ENCODE assay signal across 26 cellular contexts in the genomic region with DNA sequence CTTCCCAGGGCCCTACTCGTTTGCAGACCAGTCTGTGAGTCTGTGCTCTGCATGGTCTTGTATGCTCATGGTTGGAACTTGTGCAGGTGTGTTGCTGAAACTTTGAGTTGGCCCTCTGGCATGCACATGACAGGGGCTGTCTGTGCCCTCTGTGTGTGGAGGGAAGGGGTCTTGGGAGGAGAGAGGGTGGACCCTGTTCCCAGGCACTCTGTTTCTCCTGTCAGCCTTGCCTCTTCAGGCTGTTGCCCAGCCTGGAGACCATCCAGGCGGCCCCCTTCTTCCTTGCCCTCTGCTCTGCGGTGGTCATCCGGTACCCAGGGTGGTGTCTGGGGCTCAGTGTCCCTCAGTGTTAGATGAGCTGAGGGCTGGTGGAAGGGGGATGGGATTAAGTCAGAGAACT. TPM values are rescaled to one million over a fixed set of nuclear protein-coding genes. Genes with fewer than 3 reads are reported as not detected.
A peak's percentile ranks its signal among the peaks of the same experiment; 100 is the strongest.
DNase-seq lines count a peak whose midpoint lies in the region; ATAC-seq, FAIRE-seq and TF ChIP-seq lines count a peak whose summit lies in the region.
"Had no signal": no experiment of that assay in that cellular context is flagged by ENCODE, and none has a peak within 500 bp of the region (broad histone marks: within the 10 kb centered on the region; RNA-seq: fewer than 3 reads in every experiment).

No MANE protein-coding gene starts in this region.

- peaks cover 10% of the 10 kb centered on the region for H3K36me3 Mint-ChIP-seq in activated CD4-positive, alpha-beta T cell treated with anti-CD3 and anti-CD28 coated beads for 36 hours (ENCODE audit: low read depth)
- no peaks in the 10 kb centered on the region for H3K36me3 Mint-ChIP-seq in Calu3 (ENCODE audit: insufficient read depth, unreplicated experiment)
- peaks cover 17% of the 10 kb centered on the region for H3K36me3 Mint-ChIP-seq in WTC11
- H3K36me3 Mint-ChIP-seq in natural killer cell: no peaks in the 10 kb centered on the region
- H3K36me3 Mint-ChIP-seq: IgD-negative memory B cell had no signal

- intact Hi-C loops in activated CD4-positive, alpha-beta T cell treated with anti-CD3 and anti-CD28 coated beads for 36 hours (cut with DNase I, micrococcal nuclease): no loop called here
- intact Hi-C loops in Calu3 (cut with micrococcal nuclease; ENCODE audit: unreplicated experiment) (no loop called here), natural killer cell (cut with micrococcal nuclease) (no loop called here)

- CTCF ChIA-PET in activated CD4-positive, alpha-beta T cell treated with anti-CD3 and anti-CD28 coated beads for 36 hours (lab: Charles Lee): no interaction called here
- CTCF ChIA-PET in Calu3 (lab: Charles Lee) (no interaction called here), WTC11 (lab: Charles Lee) (no interaction called here)

- POLR2A ChIA-PET in activated CD4-positive, alpha-beta T cell treated with anti-CD3 and anti-CD28 coated beads for 36 hours (lab: Charles Lee): no interaction called here
- POLR2A ChIA-PET in WTC11 (lab: Charles Lee): no interaction called here

- H3K4me3 Mint-ChIP-seq in activated CD4-positive, alpha-beta T cell treated with anti-CD3 and anti-CD28 coated beads for 36 hours: no peak overlapping the region
- no peak overlapping the region for H3K4me3 Mint-ChIP-seq in Calu3 (ENCODE audit: low read depth, unreplicated experiment)
- H3K4me3 Mint-ChIP-seq in WTC11: no peak overlapping the region
- no peak overlapping the region for H3K4me3 Mint-ChIP-seq in natural killer cell
- H3K4me3 Mint-ChIP-seq: IgD-negative memory B cell had no signal

- no peak for FAIRE-seq in HTR-8/SVneo (lab: Jason Lieb, UNC)
- FAIRE-seq: astrocyte, endometrium, H54 had no signal

- no peaks in the 10 kb centered on the region for H3K9me3 Mint-ChIP-seq in activated CD4-positive, alpha-beta T cell treated with anti-CD3 and anti-CD28 coated beads for 36 hours (ENCODE audit: low read depth)
- H3K9me3 Mint-ChIP-seq in Calu3 (ENCODE audit: low read depth, unreplicated experiment): no peaks in the 10 kb centered on the region
- H3K9me3 Mint-ChIP-seq in WTC11: peaks cover 14% of the 10 kb centered on the region
- H3K9me3 Mint-ChIP-seq in natural killer cell: no peaks in the 10 kb centered on the region

- no peak for TF ChIP-seq CTCF in Calu3 (IDR thresholded peaks at IDR 0.05; ENCODE audit: unreplicated experiment)
- TF ChIP-seq CTCF in WTC11 (IDR thresholded peaks at IDR 0.05): no peak
- TF ChIP-seq CTCF in natural killer cell (IDR thresholded peaks at IDR 0.05): no peak

- no TSS peak for BruUV-seq in Calu3 (replicated peaks; lab: Mats Ljungman, UMichigan)

- H3K27me3 Mint-ChIP-seq in activated CD4-positive, alpha-beta T cell treated with anti-CD3 and anti-CD28 coated beads for 36 hours: no peaks in the 10 kb centered on the region
- H3K27me3 Mint-ChIP-seq in Calu3 (ENCODE audit: unreplicated experiment) (no peaks in the 10 kb centered on the region), WTC11 (ENCODE audit: low read depth) (no peaks in the 10 kb centered on the region), natural killer cell (ENCODE audit: low read depth in 2 of 2) (no peaks in the 10 kb centered on the region)
- H3K27me3 Mint-ChIP-seq: IgD-negative memory B cell had no signal

- no peak for ATAC-seq in activated CD4-positive, alpha-beta T cell treated with anti-CD3 and anti-CD28 coated beads for 36 hours
- ATAC-seq in WTC11 (no peak), natural killer cell (no peak), HG03520 (IDR thresholded peaks at IDR 0.05; ENCODE audit: unreplicated experiment) (no peak), HG03571 (IDR thresholded peaks at IDR 0.05; ENCODE audit: unreplicated experiment) (no peak)
- ATAC-seq: activated CD4-positive, CD25-positive, alpha-beta regulatory T cell treated with anti-CD3 and anti-CD28 coated beads, Interleukin-2, amount 50 U/mL, for 24 hours; gastroesophageal sphincter; mucosa of descending colon; Right ventricle myocardium inferior had no signal

- peaks cover 69% of the 10 kb centered on the region for H3K4me1 Mint-ChIP-seq in activated CD4-positive, alpha-beta T cell treated with anti-CD3 and anti-CD28 coated beads for 36 hours
- H3K4me1 Mint-ChIP-seq in Calu3 (ENCODE audit: low read depth, unreplicated experiment) (peaks cover 6% of the 10 kb centered on the region), WTC11 (peaks cover 47% of the 10 kb centered on the region), natural killer cell (peaks cover 40 to 59% of the 10 kb centered on the region in 2 donors)

- no peak for DNase-seq in activated CD4-positive, alpha-beta T cell treated with anti-CD3 and anti-CD28 coated beads for 36 hours
- no peak for DNase-seq in activated CD4-positive, alpha-beta T cell treated with anti-CD3 and anti-CD28 coated beads, Interleukin-2, amount 50 U/mL, for 48 hours
- no peak for DNase-seq in Calu3
- DNase-seq in WTC11 (ENCODE audit: low spot score): no peak
- DNase-seq in natural killer cell: no peak
- DNase-seq in HTR-8/SVneo (ENCODE audit: insufficient read length, low spot score): no peak
- DNase-seq: 8988T; activated CD8-positive, alpha-beta memory T cell treated with anti-CD3 and anti-CD28 coated beads for 24 hours; activated naive CD4-positive, alpha-beta T cell treated with anti-CD3 and anti-CD28 coated beads, Interleukin-2, amount 50 U/mL, for 16 hours; Caco-2; caudate nucleus; DMS79 treated with DMSO at 0.1 percent for 48 hours; hypothalamus; mucosa of descending colon; NCI-H1105 treated with DMSO at 0.1 percent for 48 hours; NCI-H2081; NCI-H446 treated with DMSO at 0.1 percent for 48 hours had no signal

- peak overlapping the region; percentile 42 for H3K27ac Mint-ChIP-seq in activated CD4-positive, alpha-beta T cell treated with anti-CD3 and anti-CD28 coated beads for 36 hours
- peak overlapping the region; percentile 38 for H3K27ac Mint-ChIP-seq in Calu3 (ENCODE audit: unreplicated experiment)
- peak overlapping the region; percentile 87 for H3K27ac Mint-ChIP-seq in WTC11
- H3K27ac Mint-ChIP-seq in natural killer cell: peak overlapping the region; percentile 51 to 95

TF ChIP-seq in WTC11, 78 proteins besides CTCF, POLR2A, EP300 and RAD21 (continues in another document):
- TF ChIP-seq SMAD4 (CRISPR knock-in tag; IDR thresholded peaks at IDR 0.05): no peak
- TF ChIP-seq, protein P1, sequence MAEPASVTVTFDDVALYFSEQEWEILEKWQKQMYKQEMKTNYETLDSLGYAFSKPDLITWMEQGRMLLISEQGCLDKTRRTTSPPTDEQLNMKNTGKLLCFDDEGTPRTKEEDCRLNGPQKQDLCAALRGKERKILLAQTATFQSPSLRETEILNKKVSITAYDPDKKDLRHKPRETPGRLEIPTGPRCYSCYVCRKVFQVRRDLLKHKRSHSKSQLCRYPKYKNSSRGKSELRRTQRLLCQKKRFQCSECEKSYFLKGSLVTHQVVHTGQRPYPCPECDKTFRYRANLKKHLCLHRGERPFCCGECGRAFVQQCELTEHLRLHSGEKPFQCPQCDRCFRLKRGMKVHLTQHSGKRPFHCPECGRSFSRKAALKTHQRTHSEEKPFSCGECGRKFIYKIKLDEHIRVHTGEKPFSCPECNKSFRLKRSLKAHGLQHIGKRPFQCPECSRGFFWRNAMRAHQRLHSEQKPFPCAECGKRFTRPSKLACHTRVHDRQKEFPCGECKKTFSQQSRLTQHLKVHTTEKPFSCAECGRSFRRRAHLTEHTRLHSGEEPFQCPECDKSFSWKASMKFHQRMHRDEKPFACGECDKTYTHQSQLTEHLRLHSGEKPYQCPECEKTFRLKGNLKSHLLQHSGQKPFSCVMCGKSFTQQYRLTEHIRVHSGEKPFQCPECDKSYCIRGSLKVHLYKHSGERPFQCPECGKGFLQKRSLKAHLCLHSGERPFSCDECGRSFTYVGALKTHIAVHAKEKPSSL (CRISPR knock-in tag; conservative IDR thresholded peaks at IDR 0.05): no peak
- TF ChIP-seq MXD4 (CRISPR knock-in tag; IDR thresholded peaks at IDR 0.05; ENCODE audit: borderline replicate concordance): no peak
- TF ChIP-seq, protein P2, sequence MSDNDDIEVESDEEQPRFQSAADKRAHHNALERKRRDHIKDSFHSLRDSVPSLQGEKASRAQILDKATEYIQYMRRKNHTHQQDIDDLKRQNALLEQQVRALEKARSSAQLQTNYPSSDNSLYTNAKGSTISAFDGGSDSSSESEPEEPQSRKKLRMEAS (CRISPR knock-in tag; IDR thresholded peaks at IDR 0.05): no peak
- TF ChIP-seq FOXK1 (CRISPR knock-in tag; IDR thresholded peaks at IDR 0.05): no peak
- TF ChIP-seq, protein P3, sequence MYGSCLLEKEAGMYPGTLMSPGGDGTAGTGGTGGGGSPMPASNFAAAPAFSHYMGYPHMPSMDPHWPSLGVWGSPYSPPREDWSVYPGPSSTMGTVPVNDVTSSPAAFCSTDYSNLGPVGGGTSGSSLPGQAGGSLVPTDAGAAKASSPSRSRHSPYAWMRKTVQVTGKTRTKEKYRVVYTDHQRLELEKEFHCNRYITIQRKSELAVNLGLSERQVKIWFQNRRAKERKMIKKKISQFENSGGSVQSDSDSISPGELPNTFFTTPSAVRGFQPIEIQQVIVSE (CRISPR knock-in tag; IDR thresholded peaks at IDR 0.05; ENCODE audit: borderline replicate concordance): no peak
- TF ChIP-seq, protein P4, sequence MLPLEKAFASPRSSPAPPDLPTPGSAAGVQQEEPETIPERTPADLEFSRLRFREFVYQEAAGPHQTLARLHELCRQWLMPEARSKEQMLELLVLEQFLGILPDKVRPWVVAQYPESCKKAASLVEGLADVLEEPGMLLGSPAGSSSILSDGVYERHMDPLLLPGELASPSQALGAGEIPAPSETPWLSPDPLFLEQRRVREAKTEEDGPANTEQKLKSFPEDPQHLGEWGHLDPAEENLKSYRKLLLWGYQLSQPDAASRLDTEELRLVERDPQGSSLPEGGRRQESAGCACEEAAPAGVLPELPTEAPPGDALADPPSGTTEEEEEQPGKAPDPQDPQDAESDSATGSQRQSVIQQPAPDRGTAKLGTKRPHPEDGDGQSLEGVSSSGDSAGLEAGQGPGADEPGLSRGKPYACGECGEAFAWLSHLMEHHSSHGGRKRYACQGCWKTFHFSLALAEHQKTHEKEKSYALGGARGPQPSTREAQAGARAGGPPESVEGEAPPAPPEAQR (CRISPR knock-in tag; IDR thresholded peaks at IDR 0.05): no peak
- TF ChIP-seq, protein P5, sequence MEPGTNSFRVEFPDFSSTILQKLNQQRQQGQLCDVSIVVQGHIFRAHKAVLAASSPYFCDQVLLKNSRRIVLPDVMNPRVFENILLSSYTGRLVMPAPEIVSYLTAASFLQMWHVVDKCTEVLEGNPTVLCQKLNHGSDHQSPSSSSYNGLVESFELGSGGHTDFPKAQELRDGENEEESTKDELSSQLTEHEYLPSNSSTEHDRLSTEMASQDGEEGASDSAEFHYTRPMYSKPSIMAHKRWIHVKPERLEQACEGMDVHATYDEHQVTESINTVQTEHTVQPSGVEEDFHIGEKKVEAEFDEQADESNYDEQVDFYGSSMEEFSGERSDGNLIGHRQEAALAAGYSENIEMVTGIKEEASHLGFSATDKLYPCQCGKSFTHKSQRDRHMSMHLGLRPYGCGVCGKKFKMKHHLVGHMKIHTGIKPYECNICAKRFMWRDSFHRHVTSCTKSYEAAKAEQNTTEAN (CRISPR knock-in tag; IDR thresholded peaks at IDR 0.05): no peak

RNA-seq across cellular contexts. Expression of a gene that starts 39.5 kb away (rescaled TPM):
- total RNA-seq in activated CD4-positive, alpha-beta T cell treated with anti-CD3 and anti-CD28 coated beads for 36 hours: 10 to 100 TPM; 15.0 to 17.3 TPM
- total RNA-seq in Calu3 (2022): 23.3 and 24.4 TPM in 2 replicates
- total RNA-seq in WTC11 (2021): 16.4 to 19.3 TPM (median 18.2 TPM) in 3 replicates
- total RNA-seq in natural killer cell: 10 to 100 TPM; 40.0 to 47.9 (median 45.3) TPM
